ENCODE assay signal across 38 cellular contexts in genomic region chr20:46285740-46286139, GRCh38. TPM values are rescaled to one million over a fixed set of nuclear protein-coding genes. Genes with fewer than 3 reads are reported as not detected.
"Had no signal": no experiment of that assay in that cellular context is flagged by ENCODE, and none has a peak within 500 bp of the region (broad histone marks: within the 10 kb centered on the region; RNA-seq: fewer than 3 reads in every experiment).

No MANE protein-coding gene starts in this region.

- H3K36me3 ChIP-seq: adrenal gland, cardiac muscle cell had no signal

- H3K4me3 ChIP-seq: adrenal gland, cardiac muscle cell had no signal

- H3K36me3 Mint-ChIP-seq: activated CD4-positive, alpha-beta memory T cell treated with anti-CD3 and anti-CD28 coated beads for 36 hours; activated naive CD4-positive, alpha-beta T cell treated with anti-CD3 and anti-CD28 coated beads, Interleukin-2, amount 50 U/mL, for 72 hours; activated naive CD8-positive, alpha-beta T cell treated with anti-CD3 and anti-CD28 coated beads for 36 hours; brain had no signal

- H3K27ac ChIP-seq: adrenal gland, cardiac muscle cell, VCaP had no signal

- DNase-seq: activated B cell treated with CpG ODN at 0.5 μM for 24 hours; activated CD4-positive, alpha-beta memory T cell treated with anti-CD3 and anti-CD28 coated beads for 36 hours; activated CD4-positive, alpha-beta T cell treated with anti-CD3 and anti-CD28 coated beads for 4 hours; activated CD4-positive, alpha-beta T cell treated with anti-CD3 and anti-CD28 coated beads, Interleukin-2, amount 10 ng/mL, durations not matched to agents 24 days and 14 days; activated CD4-positive, alpha-beta T cell treated with anti-CD3 and anti-CD28 coated beads, Interleukin-2, amount 50 U/mL, for 1 hour; activated CD4-positive, alpha-beta T cell treated with anti-CD3 and anti-CD28 coated beads, Interleukin-2, amount 50 U/mL, for 4 hours; activated CD4-positive, CD25-positive, alpha-beta regulatory T cell treated with anti-CD3 and anti-CD28 coated beads, Interleukin-2, amount 50 U/mL, for 72 hours; activated CD8-positive, alpha-beta memory T cell treated with anti-CD3 and anti-CD28 coated beads, Interleukin-2, amount 50 U/mL, for 4 hours; activated CD8-positive, alpha-beta T cell treated with anti-CD3 and anti-CD28 coated beads for 36 hours; activated effector memory CD4-positive, alpha-beta T cell treated with anti-CD3 and anti-CD28 coated beads, Interleukin-2, amount 50 U/mL, for 16 hours; activated gamma-delta T cell treated with Interleukin-2 at 50 U/mL for 16 hours; activated naive CD4-positive, alpha-beta T cell; activated naive CD4-positive, alpha-beta T cell treated with anti-CD3 and anti-CD28 coated beads for 36 hours; activated naive CD4-positive, alpha-beta T cell treated with anti-CD3 and anti-CD28 coated beads, Interleukin-2, amount 50 U/mL, for 16 hours; activated naive CD8-positive, alpha-beta T cell treated with anti-CD3 and anti-CD28 coated beads for 36 hours; activated T-cell treated with anti-CD3 and anti-CD28 coated beads for 4 hours; activated T-cell treated with anti-CD3 and anti-CD28 coated beads, Interleukin-2, amount 50 U/mL, for 1 hour; activated T-cell treated with anti-CD3 and anti-CD28 coated beads, Interleukin-2, amount 50 U/mL, for 4 hours; activated T-cell treated with anti-CD3 and anti-CD28 coated beads, Interleukin-2, amount 50 U/mL, for 72 hours; adrenal gland; amniotic stem cell; aorta; cerebellar nuclear complex; T-helper 2 cell; T-helper 9 cell had no signal

- H3K4me1 ChIP-seq: adrenal gland had no signal

- H3K9me3 ChIP-seq: adrenal gland had no signal

- H3K9me3 Mint-ChIP-seq: activated B cell treated with CpG ODN at 0.5 μM for 24 hours; activated CD4-positive, alpha-beta memory T cell treated with anti-CD3 and anti-CD28 coated beads for 36 hours; activated CD4-positive, alpha-beta T cell treated with anti-CD3 and anti-CD28 coated beads, Interleukin-2, amount 10 ng/mL, durations not matched to agents 24 days and 14 days; activated CD8-positive, alpha-beta T cell treated with anti-CD3 and anti-CD28 coated beads for 36 hours; activated naive CD4-positive, alpha-beta T cell treated with anti-CD3 and anti-CD28 coated beads for 36 hours; activated naive CD4-positive, alpha-beta T cell treated with anti-CD3 and anti-CD28 coated beads, Interleukin-2, amount 50 U/mL, for 72 hours; activated naive CD8-positive, alpha-beta T cell treated with anti-CD3 and anti-CD28 coated beads for 36 hours; activated T-cell treated with anti-CD3 and anti-CD28 coated beads, Interleukin-2, amount 50 U/mL, for 4 hours; activated T-cell treated with anti-CD3 and anti-CD28 coated beads, Interleukin-2, amount 50 U/mL, for 72 hours; activated T-helper 1 cell treated with anti-CD3 and anti-CD28 coated beads, Interleukin-12 subunit alpha, Interleukin-12 subunit beta, Interleukin-2, Interleukin-4 antibody, amounts not matched to agents 30 ng/mL and 10 ng/mL and 1 ng/mL, durations not matched to agents 14 hours and 24 hours and 36 hours; activated T-helper 17 cell treated with anti-CD3 and anti-CD28 coated beads, Interleukin-2, amount 50 U/mL, for 72 hours; brain; central memory CD8-positive, alpha-beta T cell; T-helper 1 cell treated with Interleukin-12 subunit alpha and Interleukin-12 subunit beta and Interleukin-4 antibody, amounts not matched to agents 30 μg/mL and 1 μg/mL, for 36 hours; T-helper 2 cell treated with Interferon-gamma antibody and Interleukin-4, amounts not matched to agents 5 μg/mL and 100 μg/mL, for 36 hours had no signal

- H3K4me1 Mint-ChIP-seq: activated B cell treated with CpG ODN at 0.5 μM for 24 hours; activated CD4-positive, alpha-beta T cell treated with anti-CD3 and anti-CD28 coated beads, Interleukin-2, amount 10 ng/mL, durations not matched to agents 24 days and 14 days; activated naive CD8-positive, alpha-beta T cell treated with anti-CD3 and anti-CD28 coated beads for 36 hours; activated T-helper 17 cell treated with anti-CD3 and anti-CD28 coated beads, Interleukin-2, amount 50 U/mL, for 72 hours; central memory CD8-positive, alpha-beta T cell had no signal

- H3K4me3 Mint-ChIP-seq: activated B cell treated with CpG ODN at 0.5 μM for 24 hours; activated CD4-positive, alpha-beta memory T cell treated with anti-CD3 and anti-CD28 coated beads for 36 hours; activated CD4-positive, alpha-beta T cell treated with anti-CD3 and anti-CD28 coated beads, Interleukin-2, amount 10 ng/mL, durations not matched to agents 24 days and 14 days; activated CD8-positive, alpha-beta T cell treated with anti-CD3 and anti-CD28 coated beads for 36 hours; activated naive CD4-positive, alpha-beta T cell treated with anti-CD3 and anti-CD28 coated beads for 36 hours; activated naive CD8-positive, alpha-beta T cell treated with anti-CD3 and anti-CD28 coated beads for 36 hours; activated T-cell treated with anti-CD3 and anti-CD28 coated beads, Interleukin-2, amount 50 U/mL, for 4 hours; activated T-cell treated with anti-CD3 and anti-CD28 coated beads, Interleukin-2, amount 50 U/mL, for 72 hours; activated T-helper 1 cell treated with anti-CD3 and anti-CD28 coated beads, Interleukin-12 subunit alpha, Interleukin-12 subunit beta, Interleukin-2, Interleukin-4 antibody, amounts not matched to agents 30 ng/mL and 10 ng/mL and 1 ng/mL, durations not matched to agents 14 hours and 24 hours and 36 hours; activated T-helper 17 cell treated with anti-CD3 and anti-CD28 coated beads, Interleukin-2, amount 50 U/mL, for 72 hours; central memory CD8-positive, alpha-beta T cell; T-helper 1 cell treated with Interleukin-12 subunit alpha and Interleukin-12 subunit beta and Interleukin-4 antibody, amounts not matched to agents 30 μg/mL and 1 μg/mL, for 36 hours; T-helper 2 cell treated with Interferon-gamma antibody and Interleukin-4, amounts not matched to agents 5 μg/mL and 100 μg/mL, for 36 hours had no signal

- FAIRE-seq: bronchial epithelial cell, TTC549 had no signal

- H3K27ac Mint-ChIP-seq: activated B cell treated with CpG ODN at 0.5 μM for 24 hours; activated CD4-positive, alpha-beta memory T cell treated with anti-CD3 and anti-CD28 coated beads for 36 hours; activated CD4-positive, alpha-beta T cell treated with anti-CD3 and anti-CD28 coated beads, Interleukin-2, amount 10 ng/mL, durations not matched to agents 24 days and 14 days; activated CD8-positive, alpha-beta T cell treated with anti-CD3 and anti-CD28 coated beads for 36 hours; activated naive CD4-positive, alpha-beta T cell treated with anti-CD3 and anti-CD28 coated beads for 36 hours; activated naive CD4-positive, alpha-beta T cell treated with anti-CD3 and anti-CD28 coated beads, Interleukin-2, amount 50 U/mL, for 72 hours; activated naive CD8-positive, alpha-beta T cell treated with anti-CD3 and anti-CD28 coated beads for 36 hours; activated T-cell treated with anti-CD3 and anti-CD28 coated beads, Interleukin-2, amount 50 U/mL, for 72 hours; activated T-helper 1 cell treated with anti-CD3 and anti-CD28 coated beads, Interleukin-12 subunit alpha, Interleukin-12 subunit beta, Interleukin-2, Interleukin-4 antibody, amounts not matched to agents 30 ng/mL and 10 ng/mL and 1 ng/mL, durations not matched to agents 14 hours and 24 hours and 36 hours; activated T-helper 17 cell treated with anti-CD3 and anti-CD28 coated beads, Interleukin-2, amount 50 U/mL, for 72 hours; brain; T-helper 1 cell treated with Interleukin-12 subunit alpha and Interleukin-12 subunit beta and Interleukin-4 antibody, amounts not matched to agents 30 μg/mL and 1 μg/mL, for 36 hours; T-helper 2 cell treated with Interferon-gamma antibody and Interleukin-4, amounts not matched to agents 5 μg/mL and 100 μg/mL, for 36 hours had no signal

- H3K27me3 ChIP-seq: cardiac muscle cell had no signal

RNA-seq across cellular contexts. Expression of gene CDH22, which starts 22.6 kb away (rescaled TPM):
- total RNA-seq: activated CD4-positive, alpha-beta memory T cell treated with anti-CD3 and anti-CD28 coated beads for 36 hours; activated CD4-positive, alpha-beta T cell treated with anti-CD3 and anti-CD28 coated beads, Interleukin-2, amount 10 ng/mL, durations not matched to agents 24 days and 14 days; activated CD8-positive, alpha-beta memory T cell treated with anti-CD3 and anti-CD28 coated beads for 36 hours; activated CD8-positive, alpha-beta T cell treated with anti-CD3 and anti-CD28 coated beads for 36 hours; activated T-cell treated with anti-CD3 and anti-CD28 coated beads, Interleukin-2, amount 50 U/mL, for 4 hours; activated T-cell treated with anti-CD3 and anti-CD28 coated beads, Interleukin-2, amount 50 U/mL, for 72 hours; activated T-helper 1 cell treated with anti-CD3 and anti-CD28 coated beads, Interleukin-12 subunit alpha, Interleukin-12 subunit beta, Interleukin-2, Interleukin-4 antibody, amounts not matched to agents 30 ng/mL and 10 ng/mL and 1 ng/mL, durations not matched to agents 14 hours and 24 hours and 36 hours; activated T-helper 17 cell treated with anti-CD3 and anti-CD28 coated beads, Interleukin-2, amount 50 U/mL, for 72 hours; aorta; bronchial epithelial cell; cardiac muscle cell; chondrocyte had no signal
- polyA plus RNA-seq: aorta, cardiac muscle cell had no signal
